Comparison of ENCODE assay signal across 26 cellular contexts in the genomic region with DNA sequence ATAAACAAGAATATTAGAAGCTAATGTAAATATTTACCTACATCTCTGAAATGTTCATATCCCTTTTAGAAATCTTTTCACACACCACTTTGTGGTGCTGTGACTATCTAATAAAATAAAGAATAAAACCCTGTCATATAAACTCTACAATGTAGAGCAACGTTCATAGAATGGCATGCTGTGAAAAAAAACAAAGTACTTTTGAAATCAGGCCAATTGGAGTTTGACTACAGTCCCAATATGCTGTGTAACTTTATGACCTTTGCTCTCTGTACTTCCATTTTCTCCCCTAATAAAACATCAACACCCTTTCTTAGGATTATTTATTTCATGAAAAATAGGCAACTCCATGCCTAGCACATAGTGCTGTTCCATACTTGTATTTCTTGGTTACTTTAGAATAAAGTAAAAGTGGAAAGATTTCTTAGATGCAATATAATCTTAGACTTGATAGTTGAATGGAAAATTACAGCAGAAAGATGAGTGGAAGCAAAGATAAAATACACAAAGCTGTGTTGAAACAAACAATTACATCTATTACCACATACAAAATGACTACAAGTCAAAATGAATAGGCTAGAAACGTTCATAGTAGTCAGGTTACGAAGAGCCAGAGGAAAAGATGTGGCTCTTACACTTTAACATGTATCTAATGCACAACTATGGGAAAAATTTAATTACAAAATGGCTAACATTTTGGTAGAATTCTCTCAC.
A peak's percentile ranks its signal among the peaks of the same experiment; 100 is the strongest.
DNase-seq lines count a peak whose midpoint lies in the region; ATAC-seq, FAIRE-seq and TF ChIP-seq lines count a peak whose summit lies in the region.
"Had no signal": no experiment of that assay in that cellular context is flagged by ENCODE, and none has a peak within 500 bp of the region (broad histone marks: within the 10 kb centered on the region; RNA-seq: fewer than 3 reads in every experiment).

No MANE protein-coding gene starts in this region.

- H3K36me3 ChIP-seq in Karpas-422 (ENCODE audit: insufficient read depth, low read length) (no peaks in the 10 kb centered on the region), right lobe of liver (no peaks in the 10 kb centered on the region), small intestine (ENCODE audit: control insufficient read depth in 2 of 2, insufficient read depth in 2 of 2, low read length in 2 of 2) (no peaks in the 10 kb centered on the region), lower lobe of right lung (no peaks in the 10 kb centered on the region)
- H3K36me3 ChIP-seq: breast epithelium, left lung, thoracic aorta had no signal

- no peaks in the 10 kb centered on the region for H3K79me2 ChIP-seq in Karpas-422 (ENCODE audit: low read length)

- H3K9me3 ChIP-seq in Karpas-422 (ENCODE audit: low read length) = peaks cover 8% of the 10 kb centered on the region
- H3K9me3 ChIP-seq in right lobe of liver = no peaks in the 10 kb centered on the region
- no peaks in the 10 kb centered on the region for H3K9me3 ChIP-seq in small intestine (ENCODE audit: control insufficient read depth, low read depth)
- no peaks in the 10 kb centered on the region for H3K9me3 ChIP-seq in lower lobe of right lung
- H3K9me3 ChIP-seq: breast epithelium, left lung, thoracic aorta had no signal

- intact Hi-C loops in right lobe of liver (cut with DNase I) (no loop called here), lower lobe of right lung (cut with DNase I) (no loop called here)

- TF ChIP-seq CTCF in choroid plexus epithelial cell (conservative IDR thresholded peaks at IDR 0.05; ENCODE audit: low read depth, low read length) (no peak), right lobe of liver (IDR thresholded peaks at IDR 0.05) (no peak), lower lobe of right lung (IDR thresholded peaks at IDR 0.05) (no peak)

- peak overlapping the region; percentile 61 for H2AFZ ChIP-seq in Karpas-422 (ENCODE audit: low read length)

- no peak overlapping the region for H3K4me2 ChIP-seq in Karpas-422 (ENCODE audit: low read depth, low read length, poor library complexity, severe bottlenecking)

- no peak for DNase-seq in Karpas-422
- peak; percentile 81 for DNase-seq in choroid plexus epithelial cell (ENCODE audit: low read depth)
- DNase-seq in right lobe of liver = no peak
- DNase-seq in small intestine = peak; percentile 83
- no peak for DNase-seq in NCI-H69 (lab: John Stamatoyannopoulos, UW)
- no peak for DNase-seq in ACHN
- DNase-seq in lower lobe of right lung = no peak
- DNase-seq in MV-4-11 (lab: John Stamatoyannopoulos, UW) = no peak
- DNase-seq: activated CD4-positive, alpha-beta memory T cell treated with anti-CD3 and anti-CD28 coated beads, Interleukin-2, amount 10 ng/mL, durations not matched to agents 7 days and 5 days; activated CD8-positive, alpha-beta memory T cell treated with anti-CD3 and anti-CD28 coated beads, Interleukin-2, amount 50 U/mL, for 48 hours; activated naive CD4-positive, alpha-beta T cell treated with anti-CD3 and anti-CD28 coated beads, Interleukin-2, amount 50 U/mL, for 16 hours; amygdala; DND-41; Kasumi-1; left lung; naive thymus-derived CD4-positive, alpha-beta T cell; NCI-H1436 treated with DMSO at 0.1 percent for 48 hours; NCI-H226; NCI-H748 treated with DMSO at 0.1 percent for 48 hours; occipital lobe; SIG-M5 had no signal

- no peak overlapping the region for H3K27ac ChIP-seq in Karpas-422 (ENCODE audit: low read length)
- peak overlapping the region in 2 of 3 donors; percentile 37 to 39 for H3K27ac ChIP-seq in right lobe of liver
- no peak overlapping the region for H3K27ac ChIP-seq in small intestine (ENCODE audit: low read depth in 1 of 2, low read length in 1 of 2)
- H3K27ac ChIP-seq in lower lobe of right lung = no peak overlapping the region
- H3K27ac ChIP-seq: breast epithelium, left lung, skin epidermis, thoracic aorta had no signal

- ATAC-seq in right lobe of liver = peak; percentile 87 to 98 (median 94)
- ATAC-seq in lower lobe of right lung = no peak
- ATAC-seq: left lung; naive thymus-derived CD4-positive, alpha-beta T cell had no signal

- no peaks in the 10 kb centered on the region for H3K27me3 ChIP-seq in Karpas-422 (ENCODE audit: low read length)
- no peaks in the 10 kb centered on the region for H3K27me3 ChIP-seq in right lobe of liver
- H3K27me3 ChIP-seq in small intestine (ENCODE audit: control insufficient read depth in 2 of 2, insufficient read depth in 2 of 2, low read length in 2 of 2) = no peaks in the 10 kb centered on the region
- no peaks in the 10 kb centered on the region for H3K27me3 ChIP-seq in lower lobe of right lung (ENCODE audit: low read depth)
- H3K27me3 ChIP-seq: breast epithelium, left lung had no signal

- H3K4me3 ChIP-seq in Karpas-422 (ENCODE audit: low read length) (no peak overlapping the region), choroid plexus epithelial cell (ENCODE audit: low read depth, low read length) (no peak overlapping the region), right lobe of liver (no peak overlapping the region), small intestine (ENCODE audit: low read depth in 1 of 2, low read length in 2 of 2) (no peak overlapping the region), lower lobe of right lung (no peak overlapping the region)
- H3K4me3 ChIP-seq: breast epithelium, left lung, skin epidermis, thoracic aorta had no signal

- 20% methylated on average over 3 of the region's 3 CpGs for WGBS in right lobe of liver (ENCODE audit: insufficient coverage, low coverage, low lambda C conversion rate, missing lambda C conversion rate)
- 30 to 38% (median 31%) methylated on average over 3 of the region's 3 CpGs for WGBS in small intestine, 3 donors

- in situ Hi-C loops in ACHN (cut with HindIII; ENCODE audit: low pct_ligation_motif_present, low pct_unique_long_range_greater_than_20kb, low sequenced_read_pairs) = no loop called here

- no peak for TF ChIP-seq POLR2A in right lobe of liver (IDR thresholded peaks at IDR 0.05)

- no peak overlapping the region for H3K9ac ChIP-seq in Karpas-422 (ENCODE audit: low read length)

- FAIRE-seq in small intestine (lab: Jason Lieb, UNC) = no peak
- FAIRE-seq: endothelial cell of umbilical vein, RCC 7860 had no signal

- H4K20me1 ChIP-seq in Karpas-422 (ENCODE audit: insufficient read depth, low read depth, low read length) = no peaks in the 10 kb centered on the region

- no peaks in the 10 kb centered on the region for H3K9me2 ChIP-seq in Karpas-422 (replicated peaks; ENCODE audit: insufficient read depth, low read length)

- peaks cover 9% of the 10 kb centered on the region; the same call in 1 of the 2 replicates for H3K4me1 ChIP-seq in Karpas-422 (ENCODE audit: low read length)
- H3K4me1 ChIP-seq in right lobe of liver = peaks cover 0 to 5% (median 2%) of the 10 kb centered on the region in 4 donors
- H3K4me1 ChIP-seq in small intestine (ENCODE audit: control insufficient read depth in 2 of 2, insufficient read depth in 1 of 2, low read depth in 1 of 2, low read length in 1 of 2) = no peaks in the 10 kb centered on the region
- H3K4me1 ChIP-seq in lower lobe of right lung = no peaks in the 10 kb centered on the region
- H3K4me1 ChIP-seq: breast epithelium, left lung had no signal

Comparison
In these comparisons a context has a peak if more than half of its experiments do, and no peak if none do; other contexts are left out.
1. DNase-seq: peak in choroid plexus epithelial cell (single experiment) and small intestine (single experiment); none in Karpas-422 (single experiment), right lobe of liver (0 of 3), NCI-H69 (single experiment), ACHN (single experiment), lower lobe of right lung (single experiment) and MV-4-11 (single experiment).
2. H3K27ac ChIP-seq: peak in right lobe of liver (2 of 3); none in Karpas-422 (single experiment), small intestine (0 of 2) and lower lobe of right lung (single experiment).
3. ATAC-seq: peak in right lobe of liver (4 of 4); none in lower lobe of right lung (0 of 2).